In genomic region chr5:179623001-179623905, GRCh38 we compare ENCODE assay signal across 8 cellular contexts. TPM values are rescaled to one million over a fixed set of nuclear protein-coding genes. Genes with fewer than 3 reads are reported as not detected.
DNase-seq lines count a peak whose midpoint lies in the region; ATAC-seq and TF ChIP-seq lines count a peak whose summit lies in the region.

Gene HNRNPH1 (minus strand): TSS chr5:179623671. CDS start chr5:179623133, 538 bp downstream.

- peak within 1 kb of the TSS; percentile 98 for H3K27ac Mint-ChIP-seq in activated T-helper 1 cell treated with anti-CD3 and anti-CD28 coated beads, Interleukin-12 subunit alpha, Interleukin-12 subunit beta, Interleukin-2, Interleukin-4 antibody, amounts not matched to agents 30 ng/mL and 10 ng/mL and 1 ng/mL, durations not matched to agents 14 hours and 24 hours and 36 hours
- peak within 1 kb of the TSS; percentile 99 to 100 (median 99) for H3K27ac Mint-ChIP-seq in naive thymus-derived CD4-positive, alpha-beta T cell
- H3K27ac Mint-ChIP-seq in stimulated activated naive B cell treated with anti-CD40 and anti-IgM and Interleukin-4, amounts not matched to agents 10 μg/mL and 1 μg/mL and 100 μg/mL, for 72 hours, result peak within 1 kb of the TSS; percentile 99

- H3K9me3 Mint-ChIP-seq in activated T-helper 1 cell treated with anti-CD3 and anti-CD28 coated beads, Interleukin-12 subunit alpha, Interleukin-12 subunit beta, Interleukin-2, Interleukin-4 antibody, amounts not matched to agents 30 ng/mL and 10 ng/mL and 1 ng/mL, durations not matched to agents 14 hours and 24 hours and 36 hours, result no peaks in the 10 kb centered on the region
- peaks cover 0 to 13% (median 0%) of the 10 kb centered on the region in 11 donors for H3K9me3 Mint-ChIP-seq in naive thymus-derived CD4-positive, alpha-beta T cell
- H3K9me3 Mint-ChIP-seq in stimulated activated naive B cell treated with anti-CD40 and anti-IgM and Interleukin-4, amounts not matched to agents 10 μg/mL and 1 μg/mL and 100 μg/mL, for 72 hours, result no peaks in the 10 kb centered on the region

- CTCF ChIA-PET in naive thymus-derived CD4-positive, alpha-beta T cell (lab: Charles Lee), result interaction anchor here (0.5 to 2.6 kb wide), 9 partner anchors 10 to 1018 kb away, joined by 3 to 6 read pairs (median 4); partner anchors contain the start of gene MRNIP

- peak within 1 kb of the TSS; percentile 98 for H3K27ac ChIP-seq in DND-41 (ENCODE audit: low read length)
- H3K27ac ChIP-seq in GM23248, result peak within 1 kb of the TSS; percentile 94
- H3K27ac ChIP-seq in naive thymus-derived CD4-positive, alpha-beta T cell (ENCODE audit: low read depth, low read length), result peak within 1 kb of the TSS; percentile 98

- peaks cover 74% of the 10 kb centered on the region for H3K79me2 ChIP-seq in DND-41 (ENCODE audit: insufficient read depth, low read length)
- H3K79me2 ChIP-seq in GM23248 (ENCODE audit: insufficient read depth), result peaks cover 51% of the 10 kb centered on the region

- H3K9ac ChIP-seq in DND-41 (ENCODE audit: low read depth, low read length), result peak within 1 kb of the TSS; percentile 100
- H3K9ac ChIP-seq in GM23248, result peak within 1 kb of the TSS; percentile 100

- peaks cover 50% of the 10 kb centered on the region for H4K20me1 ChIP-seq in DND-41 (ENCODE audit: insufficient read depth, low read length)
- H4K20me1 ChIP-seq in GM23248 (ENCODE audit: insufficient read depth), result peaks cover 43% of the 10 kb centered on the region

- H3K9me2 ChIP-seq in GM23248 (ENCODE audit: insufficient read depth), result no peaks in the 10 kb centered on the region

- H3K9me3 ChIP-seq in DND-41 (ENCODE audit: insufficient read depth, low read length, severe bottlenecking) (no peaks in the 10 kb centered on the region), GM23248 (ENCODE audit: low read depth) (no peaks in the 10 kb centered on the region)
- H3K9me3 ChIP-seq in naive thymus-derived CD4-positive, alpha-beta T cell (ENCODE audit: control insufficient read depth in 2 of 3, low read length in 3 of 3), result no peaks in the 10 kb centered on the region

- H3K36me3 ChIP-seq in DND-41 (ENCODE audit: insufficient read depth, low read length) (peaks cover 51% of the 10 kb centered on the region), GM23248 (ENCODE audit: low read depth) (peaks cover 43% of the 10 kb centered on the region)
- peaks cover 21 to 40% (median 38%) of the 10 kb centered on the region in 3 experiments for H3K36me3 ChIP-seq in naive thymus-derived CD4-positive, alpha-beta T cell (ENCODE audit: control insufficient read depth in 2 of 3, insufficient read depth in 3 of 3, low read length in 3 of 3)

- H3K4me3 Mint-ChIP-seq in activated T-helper 1 cell treated with anti-CD3 and anti-CD28 coated beads, Interleukin-12 subunit alpha, Interleukin-12 subunit beta, Interleukin-2, Interleukin-4 antibody, amounts not matched to agents 30 ng/mL and 10 ng/mL and 1 ng/mL, durations not matched to agents 14 hours and 24 hours and 36 hours, result peak within 1 kb of the TSS; percentile 94
- peak within 1 kb of the TSS; percentile 82 to 99 (median 98) for H3K4me3 Mint-ChIP-seq in naive thymus-derived CD4-positive, alpha-beta T cell
- H3K4me3 Mint-ChIP-seq in stimulated activated naive B cell treated with anti-CD40 and anti-IgM and Interleukin-4, amounts not matched to agents 10 μg/mL and 1 μg/mL and 100 μg/mL, for 72 hours, result peak within 1 kb of the TSS; percentile 97 to 99

- H2AFZ ChIP-seq in DND-41 (ENCODE audit: low read depth, low read length), result peak within 1 kb of the TSS; percentile 81
- H2AFZ ChIP-seq in GM23248, result peak within 1 kb of the TSS; percentile 87

- TF ChIP-seq CTCF in DND-41 (IDR thresholded peaks at IDR 0.05; ENCODE audit: borderline replicate concordance, extremely low read depth, low read length, poor library complexity, severe bottlenecking), result peak; percentile 10

- H3K27me3 Mint-ChIP-seq in activated T-helper 1 cell treated with anti-CD3 and anti-CD28 coated beads, Interleukin-12 subunit alpha, Interleukin-12 subunit beta, Interleukin-2, Interleukin-4 antibody, amounts not matched to agents 30 ng/mL and 10 ng/mL and 1 ng/mL, durations not matched to agents 14 hours and 24 hours and 36 hours (ENCODE audit: insufficient read depth), result peaks cover 2% of the 10 kb centered on the region
- H3K27me3 Mint-ChIP-seq in naive thymus-derived CD4-positive, alpha-beta T cell, result peaks cover 0 to 8% (median 0%) of the 10 kb centered on the region in 5 donors
- H3K27me3 Mint-ChIP-seq in stimulated activated naive B cell treated with anti-CD40 and anti-IgM and Interleukin-4, amounts not matched to agents 10 μg/mL and 1 μg/mL and 100 μg/mL, for 72 hours, result no peaks in the 10 kb centered on the region

- peaks cover 42% of the 10 kb centered on the region for H3K4me1 Mint-ChIP-seq in activated T-helper 1 cell treated with anti-CD3 and anti-CD28 coated beads, Interleukin-12 subunit alpha, Interleukin-12 subunit beta, Interleukin-2, Interleukin-4 antibody, amounts not matched to agents 30 ng/mL and 10 ng/mL and 1 ng/mL, durations not matched to agents 14 hours and 24 hours and 36 hours (ENCODE audit: low read depth)
- H3K4me1 Mint-ChIP-seq in naive thymus-derived CD4-positive, alpha-beta T cell, result peaks cover 35 to 56% (median 44%) of the 10 kb centered on the region in 7 donors
- H3K4me1 Mint-ChIP-seq in stimulated activated naive B cell treated with anti-CD40 and anti-IgM and Interleukin-4, amounts not matched to agents 10 μg/mL and 1 μg/mL and 100 μg/mL, for 72 hours, result peaks cover 28 to 58% of the 10 kb centered on the region in 2 donors

- ATAC-seq in DND-41 (ENCODE audit: insufficient read depth, low read depth), result peak; percentile 71
- ATAC-seq in naive thymus-derived CD4-positive, alpha-beta T cell, result peak; percentile 85
- peak; percentile 77 to 83 for ATAC-seq in stimulated activated naive B cell treated with anti-CD40 and anti-IgM and Interleukin-4, amounts not matched to agents 10 μg/mL and 1 μg/mL and 100 μg/mL, for 72 hours (replicated peaks)

- peak within 1 kb of the TSS; percentile 89 for H3K4me2 ChIP-seq in DND-41 (ENCODE audit: insufficient read depth, low read length)
- peak within 1 kb of the TSS; percentile 90 for H3K4me2 ChIP-seq in GM23248 (ENCODE audit: unreplicated experiment)

- POLR2A ChIA-PET in naive thymus-derived CD4-positive, alpha-beta T cell (lab: Charles Lee), result interaction anchor here (0.6 to 9.5 kb wide), 55 partner anchors 8 to 1622 kb away, joined by 3 to 135 read pairs (median 4); partner anchors contain the start of genes CANX, CBY3, HNRNPAB and LTC4S

- intact Hi-C loops in activated T-helper 1 cell treated with anti-CD3 and anti-CD28 coated beads, Interleukin-12 subunit alpha, Interleukin-12 subunit beta, Interleukin-2, Interleukin-4 antibody, amounts not matched to agents 30 ng/mL and 10 ng/mL and 1 ng/mL, durations not matched to agents 14 hours and 24 hours and 36 hours (cut with micrococcal nuclease), result loop anchor here (1.0 to 10.0 kb wide), 13 partner anchors 55 to 1599 kb away; partner anchors contain the start of genes CANX, CLK4, MAML1 and MGAT4B
- intact Hi-C loops in naive thymus-derived CD4-positive, alpha-beta T cell (cut with micrococcal nuclease), result loop anchor here (1.0 to 5.0 kb wide), 18 partner anchors 55 to 1639 kb away; partner anchors contain the start of genes CANX (in 2 of the 2), MAML1 (in 2 of the 2), CLK4 (in 1 of the 2) and CNOT6 (in 1 of the 2)

- H3F3A ChIP-seq in GM23248 (ENCODE audit: insufficient read depth), result peaks cover 47% of the 10 kb centered on the region

- H3K4me3 ChIP-seq in DND-41 (ENCODE audit: low read depth in 1 of 2, low read length in 2 of 2) (peak within 1 kb of the TSS; percentile 82 to 85), GM23248 (peak within 1 kb of the TSS; percentile 82)
- peak within 1 kb of the TSS; percentile 97 for H3K4me3 ChIP-seq in naive thymus-derived CD4-positive, alpha-beta T cell (ENCODE audit: low read length)

- H3K27me3 ChIP-seq in DND-41 (ENCODE audit: insufficient read depth, low read length, poor library complexity) (no peaks in the 10 kb centered on the region), GM23248 (replicated peaks; ENCODE audit: insufficient read depth) (no peaks in the 10 kb centered on the region)
- H3K27me3 ChIP-seq in naive thymus-derived CD4-positive, alpha-beta T cell (ENCODE audit: control insufficient read depth in 2 of 2, insufficient read depth in 2 of 2, low read length in 2 of 2), result no peaks in the 10 kb centered on the region

- WGBS in GM23248 (ENCODE audit: low coverage in 1 of 2, low lambda C conversion rate in 2 of 2, missing lambda C conversion rate in 2 of 2), 2 experiments, result 1 to 2% methylated on average over 78 to 81 of the region's 93 CpGs

- DNase-seq in DND-41 (peak; percentile 99), GM23248 (peak; percentile 99), Kasumi-1 (lab: John Stamatoyannopoulos, UW) (peak; percentile 98 to 99), RPMI7951 (ENCODE audit: low read depth) (peak; percentile 96), fibroblast of gingiva (ENCODE audit: low read depth) (peak; percentile 98)
- DNase-seq in activated T-helper 1 cell treated with anti-CD3 and anti-CD28 coated beads, Interleukin-12 subunit alpha, Interleukin-12 subunit beta, Interleukin-2, Interleukin-4 antibody, amounts not matched to agents 30 ng/mL and 10 ng/mL and 1 ng/mL, durations not matched to agents 14 hours and 24 hours and 36 hours (ENCODE audit: low spot score), result peak; percentile 97
- peak; percentile 95 to 99 (median 99) for DNase-seq in naive thymus-derived CD4-positive, alpha-beta T cell
- DNase-seq in stimulated activated naive B cell treated with anti-CD40 and anti-IgM and Interleukin-4, amounts not matched to agents 10 μg/mL and 1 μg/mL and 100 μg/mL, for 72 hours, result peak; percentile 98

- peaks cover 49% of the 10 kb centered on the region for H3K4me1 ChIP-seq in DND-41 (ENCODE audit: insufficient read depth, low read length)
- peaks cover 43% of the 10 kb centered on the region for H3K4me1 ChIP-seq in GM23248 (ENCODE audit: insufficient read depth)
- H3K4me1 ChIP-seq in naive thymus-derived CD4-positive, alpha-beta T cell (ENCODE audit: control insufficient read depth in 2 of 2, insufficient read depth in 2 of 2, low read length in 2 of 2), result peaks cover 45 to 47% of the 10 kb centered on the region in 2 donors

- H3K36me3 Mint-ChIP-seq in activated T-helper 1 cell treated with anti-CD3 and anti-CD28 coated beads, Interleukin-12 subunit alpha, Interleukin-12 subunit beta, Interleukin-2, Interleukin-4 antibody, amounts not matched to agents 30 ng/mL and 10 ng/mL and 1 ng/mL, durations not matched to agents 14 hours and 24 hours and 36 hours (ENCODE audit: low read depth), result peaks cover 45% of the 10 kb centered on the region
- peaks cover 16 to 44% (median 33%) of the 10 kb centered on the region in 5 donors for H3K36me3 Mint-ChIP-seq in naive thymus-derived CD4-positive, alpha-beta T cell
- H3K36me3 Mint-ChIP-seq in stimulated activated naive B cell treated with anti-CD40 and anti-IgM and Interleukin-4, amounts not matched to agents 10 μg/mL and 1 μg/mL and 100 μg/mL, for 72 hours, result peaks cover 45% of the 10 kb centered on the region in 2 donors

- in situ Hi-C loops in GM23248 (cut with MboI), result no loop called here

RNA-seq across cellular contexts. Expression of gene HNRNPH1, which starts in this region (rescaled TPM):
- 220 and 271 TPM in 2 replicates for total RNA-seq in GM23248 (2014; rRNA removed; shearing (Covaris generic))
- 145 and 163 TPM in 2 replicates for polyA plus RNA-seq in GM23248 (2016; fragmentation: Nextera tagmentation; extraction: Ambion mirVana)
- 316 and 329 TPM in 2 replicates for total RNA-seq in RPMI7951 (2014; rRNA removed; shearing (Covaris generic))
- total RNA-seq in activated T-helper 1 cell treated with anti-CD3 and anti-CD28 coated beads, Interleukin-12 subunit alpha, Interleukin-12 subunit beta, Interleukin-2, Interleukin-4 antibody, amounts not matched to agents 30 ng/mL and 10 ng/mL and 1 ng/mL, durations not matched to agents 14 hours and 24 hours and 36 hours, result 987 and 1,028 TPM in 2 replicates
- total RNA-seq in naive thymus-derived CD4-positive, alpha-beta T cell, result 1,000 to 10,000 TPM; 1,010 to 2,239 (median 1,692) TPM
- 100 to 1,000 TPM; 120 to 141 TPM for polyA plus RNA-seq in naive thymus-derived CD4-positive, alpha-beta T cell

Comparison
In these comparisons a context has a peak if more than half of its experiments do, and no peak if none do; other contexts are left out.
1. Peak in every context shown above with its lines: DNase-seq, ATAC-seq, H3K4me3 ChIP-seq and H3K27ac ChIP-seq.